In genomic region chr3:156685752-156686151, GRCh38 we compare ENCODE assay signal across 10 cellular contexts. TPM values are rescaled to one million over a fixed set of nuclear protein-coding genes. Genes with fewer than 3 reads are reported as not detected.
DNase-seq lines count a peak whose midpoint lies in the region; ATAC-seq and TF ChIP-seq lines count a peak whose summit lies in the region.
"Had no signal": no experiment of that assay in that cellular context is flagged by ENCODE, and none has a peak within 500 bp of the region (broad histone marks: within the 10 kb centered on the region; RNA-seq: fewer than 3 reads in every experiment).

No MANE protein-coding gene starts in this region.

- intact Hi-C loops in mammary epithelial cell (cut with micrococcal nuclease) = no loop called here

- no peak for DNase-seq in stimulated activated naive CD8-positive, alpha-beta T cell treated with anti-CD3 and anti-CD28 coated beads, Interleukin-15, amount 100 ng/mL, for 72 hours
- no peak for DNase-seq in stimulated activated naive CD8-positive, alpha-beta T cell treated with anti-CD3 and anti-CD28 coated beads, Interleukin-15, Interleukin-2, amounts not matched to agents 100 U/mL and 50 U/mL, for 24 hours
- DNase-seq in mammary epithelial cell (no peak), erythroblast (lab: John Stamatoyannopoulos, UW) (no peak), OCI-M1 (lab: John Stamatoyannopoulos, UW) (no peak), NCI-H345 treated with DMSO at 0.1 percent for 48 hours (lab: John Stamatoyannopoulos, UW; ENCODE audit: unreplicated experiment) (no peak), foreskin melanocyte (no peak)
- DNase-seq: COR-L47, NCI-H524 treated with DMSO at 0.1 percent for 48 hours had no signal

- ATAC-seq in stimulated activated naive CD8-positive, alpha-beta T cell treated with anti-CD3 and anti-CD28 coated beads, Interleukin-15, amount 100 ng/mL, for 72 hours = peak; percentile 64
- no peak for ATAC-seq in stimulated activated naive CD8-positive, alpha-beta T cell treated with anti-CD3 and anti-CD28 coated beads, Interleukin-15, Interleukin-2, amounts not matched to agents 100 U/mL and 50 U/mL, for 24 hours
- peak; percentile 44 for ATAC-seq in HG03460 (IDR thresholded peaks at IDR 0.05; ENCODE audit: unreplicated experiment)

- H3K27ac Mint-ChIP-seq in stimulated activated naive CD8-positive, alpha-beta T cell treated with anti-CD3 and anti-CD28 coated beads, Interleukin-15, amount 100 ng/mL, for 72 hours = peak overlapping the region in 1 of 2 donors; percentile 25

- BruUV-seq in mammary epithelial cell (replicated peaks; lab: Mats Ljungman, UMichigan) = no TSS peak

- peak overlapping the region; percentile 3 to 47 for H3K4me3 Mint-ChIP-seq in stimulated activated naive CD8-positive, alpha-beta T cell treated with anti-CD3 and anti-CD28 coated beads, Interleukin-15, amount 100 ng/mL, for 72 hours

- CTCF ChIA-PET in mammary epithelial cell (lab: Charles Lee; ENCODE audit: low non-redundant PET) = no interaction called here

- no peaks in the 10 kb centered on the region for H3K9me3 ChIP-seq in mammary epithelial cell (replicated peaks; ENCODE audit: insufficient read depth, low read length)

- peaks cover 98% of the 10 kb centered on the region for H3K79me2 ChIP-seq in mammary epithelial cell (ENCODE audit: insufficient read depth, low read length)

- peak overlapping the region in 2 of 3 experiments; percentile 12 to 31 for H3K4me3 ChIP-seq in mammary epithelial cell (replicated peaks in 1 of 3; ENCODE audit: insufficient read depth in 1 of 3, low read depth in 2 of 3, low read length in 3 of 3)

- peaks cover 18% of the 10 kb centered on the region for H4K20me1 ChIP-seq in mammary epithelial cell (ENCODE audit: insufficient read depth, low read length)

- peak overlapping the region; percentile 76 for H3K4me2 ChIP-seq in mammary epithelial cell (ENCODE audit: insufficient read depth, low read depth, low read length)

- no peaks in the 10 kb centered on the region for H3K27me3 ChIP-seq in mammary epithelial cell (ENCODE audit: insufficient read depth, low read length)

- in situ Hi-C loops in mammary epithelial cell (cut with MboI; ENCODE audit: low sequenced_read_pairs in 2 of 2) = loop anchor here (10.0 to 25.0 kb wide), 3 partner anchors 129 to 449 kb away; no protein-coding TSS in a partner anchor

- H2AFZ ChIP-seq in mammary epithelial cell (ENCODE audit: low read depth, low read length) = no peak overlapping the region

- H3K27me3 Mint-ChIP-seq in stimulated activated naive CD8-positive, alpha-beta T cell treated with anti-CD3 and anti-CD28 coated beads, Interleukin-15, amount 100 ng/mL, for 72 hours = no peaks in the 10 kb centered on the region

- peak overlapping the region; percentile 84 for H3K27ac ChIP-seq in mammary epithelial cell (ENCODE audit: insufficient read depth, low read depth, low read length)

- H3K36me3 ChIP-seq in mammary epithelial cell (ENCODE audit: insufficient read depth, low read length) = peaks cover 36% of the 10 kb centered on the region

- dilution Hi-C loops in mammary epithelial cell (cut with HindIII; ENCODE audit: low sequenced_read_pairs) = no loop called here

- peak overlapping the region; percentile 45 for H3K9ac ChIP-seq in mammary epithelial cell (ENCODE audit: insufficient read depth, low read length)

- no peaks in the 10 kb centered on the region for H3K9me3 Mint-ChIP-seq in stimulated activated naive CD8-positive, alpha-beta T cell treated with anti-CD3 and anti-CD28 coated beads, Interleukin-15, amount 100 ng/mL, for 72 hours

- no peak for TF ChIP-seq POLR2A in erythroblast (IDR thresholded peaks at IDR 0.05; ENCODE audit: low read length)

- H3K4me1 ChIP-seq in mammary epithelial cell (ENCODE audit: insufficient read depth, low read length) = peaks cover 84% of the 10 kb centered on the region

- TF ChIP-seq CTCF in mammary epithelial cell (conservative IDR thresholded peaks at IDR 0.05 in 1 of 2, IDR thresholded peaks at IDR 0.05 in 1 of 2; ENCODE audit: extremely low read depth in 1 of 2, insufficient read depth in 1 of 2, low read depth in 1 of 2, low read length in 2 of 2) = no peak

- peaks cover 68% of the 10 kb centered on the region for H3K4me1 Mint-ChIP-seq in stimulated activated naive CD8-positive, alpha-beta T cell treated with anti-CD3 and anti-CD28 coated beads, Interleukin-15, amount 100 ng/mL, for 72 hours

RNA-seq across cellular contexts. Expression of gene TIPARP, which starts 11.4 kb away (rescaled TPM):
- total RNA-seq in mammary epithelial cell = 100 to 1,000 TPM; 171 to 229 TPM
- 34.4 TPM for polyA plus RNA-seq in mammary epithelial cell
- polyA minus RNA-seq in mammary epithelial cell = 196 TPM
